In the genomic region with DNA sequence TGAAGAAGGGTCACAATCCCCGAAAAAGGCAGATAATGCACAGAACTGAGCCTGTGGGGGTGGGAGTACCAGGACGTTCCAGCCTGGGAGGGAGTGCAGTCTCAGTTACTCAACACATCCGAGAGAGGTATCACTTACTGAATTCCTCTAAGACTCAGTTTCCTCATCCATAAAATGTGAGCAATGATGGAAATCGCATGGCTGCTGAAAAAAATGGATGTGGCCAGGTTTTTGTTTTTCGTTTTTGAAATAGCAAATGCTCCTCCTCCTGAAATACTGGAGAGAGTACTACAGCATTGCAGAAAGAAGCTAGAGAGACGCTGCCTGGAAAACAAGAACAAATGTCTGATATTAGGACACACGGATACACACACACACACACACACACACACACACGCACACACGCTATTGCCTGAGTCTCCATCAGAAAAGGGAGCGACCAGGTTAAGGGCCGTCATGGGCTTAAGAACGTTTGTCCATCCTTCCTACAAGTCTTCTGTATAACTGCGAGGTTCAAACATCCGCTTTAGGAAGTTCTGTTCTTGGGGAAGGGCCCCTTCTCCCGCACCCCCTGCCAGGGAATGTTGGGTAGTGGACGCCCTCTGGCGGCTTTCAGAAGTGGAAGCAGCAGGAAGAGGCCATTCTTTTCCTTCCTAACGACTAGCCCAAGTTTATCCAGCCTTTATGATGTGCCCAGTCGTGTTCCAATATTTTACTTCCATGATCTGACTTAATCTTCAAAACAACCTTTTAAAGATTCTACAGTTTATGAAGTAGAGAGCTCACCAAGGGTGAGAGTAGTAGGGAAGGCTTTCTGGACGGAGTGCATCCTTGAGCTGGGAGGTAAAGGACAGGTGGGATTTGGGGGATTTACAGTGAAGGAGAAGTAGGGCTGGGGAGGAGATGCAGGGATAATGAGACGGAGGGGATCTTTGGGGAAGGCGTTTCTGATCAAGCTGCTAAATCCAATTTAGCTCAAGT, we compare ENCODE assay signal across 1 cellular context.
TF ChIP-seq lines count a peak whose summit lies in the region.

No MANE protein-coding gene starts in this region.

TF ChIP-seq in HepG2, 621 proteins besides CTCF, POLR2A, EP300 and RAD21 (continued from another document and continues in another):
- TF ChIP-seq, protein P1, sequence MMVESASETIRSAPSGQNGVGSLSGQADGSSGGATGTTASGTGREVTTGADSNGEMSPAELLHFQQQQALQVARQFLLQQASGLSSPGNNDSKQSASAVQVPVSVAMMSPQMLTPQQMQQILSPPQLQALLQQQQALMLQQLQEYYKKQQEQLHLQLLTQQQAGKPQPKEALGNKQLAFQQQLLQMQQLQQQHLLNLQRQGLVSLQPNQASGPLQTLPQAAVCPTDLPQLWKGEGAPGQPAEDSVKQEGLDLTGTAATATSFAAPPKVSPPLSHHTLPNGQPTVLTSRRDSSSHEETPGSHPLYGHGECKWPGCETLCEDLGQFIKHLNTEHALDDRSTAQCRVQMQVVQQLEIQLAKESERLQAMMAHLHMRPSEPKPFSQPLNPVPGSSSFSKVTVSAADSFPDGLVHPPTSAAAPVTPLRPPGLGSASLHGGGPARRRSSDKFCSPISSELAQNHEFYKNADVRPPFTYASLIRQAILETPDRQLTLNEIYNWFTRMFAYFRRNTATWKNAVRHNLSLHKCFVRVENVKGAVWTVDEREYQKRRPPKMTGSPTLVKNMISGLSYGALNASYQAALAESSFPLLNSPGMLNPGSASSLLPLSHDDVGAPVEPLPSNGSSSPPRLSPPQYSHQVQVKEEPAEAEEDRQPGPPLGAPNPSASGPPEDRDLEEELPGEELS (CRISPR knock-in tag; IDR thresholded peaks at IDR 0.05), result no peak
- no peak for TF ChIP-seq SRSF4 (IDR thresholded peaks at IDR 0.05; ENCODE audit: low read depth, low read length, poor library complexity, severe bottlenecking)
- TF ChIP-seq ZNF235 (CRISPR knock-in tag; IDR thresholded peaks at IDR 0.05; ENCODE audit: borderline replicate concordance), result no peak
- no peak; the same call in 1 of the 2 replicates for TF ChIP-seq ZNF232 (CRISPR knock-in tag; IDR thresholded peaks at IDR 0.05; ENCODE audit: borderline replicate concordance)
- TF ChIP-seq, protein P2, sequence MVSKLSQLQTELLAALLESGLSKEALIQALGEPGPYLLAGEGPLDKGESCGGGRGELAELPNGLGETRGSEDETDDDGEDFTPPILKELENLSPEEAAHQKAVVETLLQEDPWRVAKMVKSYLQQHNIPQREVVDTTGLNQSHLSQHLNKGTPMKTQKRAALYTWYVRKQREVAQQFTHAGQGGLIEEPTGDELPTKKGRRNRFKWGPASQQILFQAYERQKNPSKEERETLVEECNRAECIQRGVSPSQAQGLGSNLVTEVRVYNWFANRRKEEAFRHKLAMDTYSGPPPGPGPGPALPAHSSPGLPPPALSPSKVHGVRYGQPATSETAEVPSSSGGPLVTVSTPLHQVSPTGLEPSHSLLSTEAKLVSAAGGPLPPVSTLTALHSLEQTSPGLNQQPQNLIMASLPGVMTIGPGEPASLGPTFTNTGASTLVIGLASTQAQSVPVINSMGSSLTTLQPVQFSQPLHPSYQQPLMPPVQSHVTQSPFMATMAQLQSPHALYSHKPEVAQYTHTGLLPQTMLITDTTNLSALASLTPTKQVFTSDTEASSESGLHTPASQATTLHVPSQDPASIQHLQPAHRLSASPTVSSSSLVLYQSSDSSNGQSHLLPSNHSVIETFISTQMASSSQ (IDR thresholded peaks at IDR 0.05; ENCODE audit: low read depth), result no peak
- TF ChIP-seq, protein P2 (CRISPR knock-in tag; IDR thresholded peaks at IDR 0.05; ENCODE audit: borderline replicate concordance), result no peak
- TF ChIP-seq ZBTB8A (CRISPR knock-in tag; IDR thresholded peaks at IDR 0.05; ENCODE audit: borderline replicate concordance, low read depth), result no peak
- TF ChIP-seq ZNF136 (CRISPR knock-in tag; IDR thresholded peaks at IDR 0.05; ENCODE audit: low read depth), result no peak
- TF ChIP-seq ZNF615 (CRISPR knock-in tag; IDR thresholded peaks at IDR 0.05; ENCODE audit: borderline replicate concordance), result no peak
- peak; percentile 91 for TF ChIP-seq STAG1 (CRISPR knock-in tag; IDR thresholded peaks at IDR 0.05)
- no peak for TF ChIP-seq ZNF558 (CRISPR knock-in tag; IDR thresholded peaks at IDR 0.05; ENCODE audit: borderline replicate concordance)
- TF ChIP-seq, protein P3, sequence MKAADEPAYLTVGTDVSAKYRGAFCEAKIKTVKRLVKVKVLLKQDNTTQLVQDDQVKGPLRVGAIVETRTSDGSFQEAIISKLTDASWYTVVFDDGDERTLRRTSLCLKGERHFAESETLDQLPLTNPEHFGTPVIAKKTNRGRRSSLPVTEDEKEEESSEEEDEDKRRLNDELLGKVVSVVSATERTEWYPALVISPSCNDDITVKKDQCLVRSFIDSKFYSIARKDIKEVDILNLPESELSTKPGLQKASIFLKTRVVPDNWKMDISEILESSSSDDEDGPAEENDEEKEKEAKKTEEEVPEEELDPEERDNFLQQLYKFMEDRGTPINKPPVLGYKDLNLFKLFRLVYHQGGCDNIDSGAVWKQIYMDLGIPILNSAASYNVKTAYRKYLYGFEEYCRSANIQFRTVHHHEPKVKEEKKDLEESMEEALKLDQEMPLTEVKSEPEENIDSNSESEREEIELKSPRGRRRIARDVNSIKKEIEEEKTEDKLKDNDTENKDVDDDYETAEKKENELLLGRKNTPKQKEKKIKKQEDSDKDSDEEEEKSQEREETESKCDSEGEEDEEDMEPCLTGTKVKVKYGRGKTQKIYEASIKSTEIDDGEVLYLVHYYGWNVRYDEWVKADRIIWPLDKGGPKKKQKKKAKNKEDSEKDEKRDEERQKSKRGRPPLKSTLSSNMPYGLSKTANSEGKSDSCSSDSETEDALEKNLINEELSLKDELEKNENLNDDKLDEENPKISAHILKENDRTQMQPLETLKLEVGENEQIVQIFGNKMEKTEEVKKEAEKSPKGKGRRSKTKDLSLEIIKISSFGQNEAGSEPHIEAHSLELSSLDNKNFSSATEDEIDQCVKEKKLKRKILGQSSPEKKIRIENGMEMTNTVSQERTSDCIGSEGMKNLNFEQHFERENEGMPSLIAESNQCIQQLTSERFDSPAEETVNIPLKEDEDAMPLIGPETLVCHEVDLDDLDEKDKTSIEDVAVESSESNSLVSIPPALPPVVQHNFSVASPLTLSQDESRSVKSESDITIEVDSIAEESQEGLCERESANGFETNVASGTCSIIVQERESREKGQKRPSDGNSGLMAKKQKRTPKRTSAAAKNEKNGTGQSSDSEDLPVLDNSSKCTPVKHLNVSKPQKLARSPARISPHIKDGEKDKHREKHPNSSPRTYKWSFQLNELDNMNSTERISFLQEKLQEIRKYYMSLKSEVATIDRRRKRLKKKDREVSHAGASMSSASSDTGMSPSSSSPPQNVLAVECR (CRISPR knock-in tag; IDR thresholded peaks at IDR 0.05; ENCODE audit: borderline replicate concordance), result no peak
- peak; percentile 53; the same call in 1 of the 2 replicates for TF ChIP-seq ZNF501 (CRISPR knock-in tag; IDR thresholded peaks at IDR 0.05)
- no peak for TF ChIP-seq ZNF598 (CRISPR knock-in tag; IDR thresholded peaks at IDR 0.05; ENCODE audit: borderline replicate concordance)
- no peak for TF ChIP-seq ZNF441 (CRISPR knock-in tag; IDR thresholded peaks at IDR 0.05; ENCODE audit: borderline replicate concordance)
- TF ChIP-seq ZSCAN25 (CRISPR knock-in tag; IDR thresholded peaks at IDR 0.05), result peak; percentile 80
- TF ChIP-seq FLYWCH1 (CRISPR knock-in tag; IDR thresholded peaks at IDR 0.05), result no peak
- TF ChIP-seq, protein P4, sequence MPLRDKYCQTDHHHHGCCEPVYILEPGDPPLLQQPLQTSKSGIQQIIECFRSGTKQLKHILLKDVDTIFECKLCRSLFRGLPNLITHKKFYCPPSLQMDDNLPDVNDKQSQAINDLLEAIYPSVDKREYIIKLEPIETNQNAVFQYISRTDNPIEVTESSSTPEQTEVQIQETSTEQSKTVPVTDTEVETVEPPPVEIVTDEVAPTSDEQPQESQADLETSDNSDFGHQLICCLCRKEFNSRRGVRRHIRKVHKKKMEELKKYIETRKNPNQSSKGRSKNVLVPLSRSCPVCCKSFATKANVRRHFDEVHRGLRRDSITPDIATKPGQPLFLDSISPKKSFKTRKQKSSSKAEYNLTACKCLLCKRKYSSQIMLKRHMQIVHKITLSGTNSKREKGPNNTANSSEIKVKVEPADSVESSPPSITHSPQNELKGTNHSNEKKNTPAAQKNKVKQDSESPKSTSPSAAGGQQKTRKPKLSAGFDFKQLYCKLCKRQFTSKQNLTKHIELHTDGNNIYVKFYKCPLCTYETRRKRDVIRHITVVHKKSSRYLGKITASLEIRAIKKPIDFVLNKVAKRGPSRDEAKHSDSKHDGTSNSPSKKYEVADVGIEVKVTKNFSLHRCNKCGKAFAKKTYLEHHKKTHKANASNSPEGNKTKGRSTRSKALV (CRISPR knock-in tag; IDR thresholded peaks at IDR 0.05), result no peak
- no peak for TF ChIP-seq HDAC1 (CRISPR knock-in tag; IDR thresholded peaks at IDR 0.05)
- TF ChIP-seq, protein P5, sequence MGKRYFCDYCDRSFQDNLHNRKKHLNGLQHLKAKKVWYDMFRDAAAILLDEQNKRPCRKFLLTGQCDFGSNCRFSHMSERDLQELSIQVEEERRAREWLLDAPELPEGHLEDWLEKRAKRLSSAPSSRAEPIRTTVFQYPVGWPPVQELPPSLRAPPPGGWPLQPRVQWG (CRISPR knock-in tag; IDR thresholded peaks at IDR 0.05; ENCODE audit: borderline replicate concordance, low read depth), result no peak
- no peak for TF ChIP-seq TBL1XR1 (IDR thresholded peaks at IDR 0.05; ENCODE audit: borderline replicate concordance, low read length, partially characterized antibody)
- TF ChIP-seq, protein P6, sequence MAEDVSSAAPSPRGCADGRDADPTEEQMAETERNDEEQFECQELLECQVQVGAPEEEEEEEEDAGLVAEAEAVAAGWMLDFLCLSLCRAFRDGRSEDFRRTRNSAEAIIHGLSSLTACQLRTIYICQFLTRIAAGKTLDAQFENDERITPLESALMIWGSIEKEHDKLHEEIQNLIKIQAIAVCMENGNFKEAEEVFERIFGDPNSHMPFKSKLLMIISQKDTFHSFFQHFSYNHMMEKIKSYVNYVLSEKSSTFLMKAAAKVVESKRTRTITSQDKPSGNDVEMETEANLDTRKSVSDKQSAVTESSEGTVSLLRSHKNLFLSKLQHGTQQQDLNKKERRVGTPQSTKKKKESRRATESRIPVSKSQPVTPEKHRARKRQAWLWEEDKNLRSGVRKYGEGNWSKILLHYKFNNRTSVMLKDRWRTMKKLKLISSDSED (CRISPR knock-in tag; IDR thresholded peaks at IDR 0.05), result no peak
- TF ChIP-seq, protein P7, sequence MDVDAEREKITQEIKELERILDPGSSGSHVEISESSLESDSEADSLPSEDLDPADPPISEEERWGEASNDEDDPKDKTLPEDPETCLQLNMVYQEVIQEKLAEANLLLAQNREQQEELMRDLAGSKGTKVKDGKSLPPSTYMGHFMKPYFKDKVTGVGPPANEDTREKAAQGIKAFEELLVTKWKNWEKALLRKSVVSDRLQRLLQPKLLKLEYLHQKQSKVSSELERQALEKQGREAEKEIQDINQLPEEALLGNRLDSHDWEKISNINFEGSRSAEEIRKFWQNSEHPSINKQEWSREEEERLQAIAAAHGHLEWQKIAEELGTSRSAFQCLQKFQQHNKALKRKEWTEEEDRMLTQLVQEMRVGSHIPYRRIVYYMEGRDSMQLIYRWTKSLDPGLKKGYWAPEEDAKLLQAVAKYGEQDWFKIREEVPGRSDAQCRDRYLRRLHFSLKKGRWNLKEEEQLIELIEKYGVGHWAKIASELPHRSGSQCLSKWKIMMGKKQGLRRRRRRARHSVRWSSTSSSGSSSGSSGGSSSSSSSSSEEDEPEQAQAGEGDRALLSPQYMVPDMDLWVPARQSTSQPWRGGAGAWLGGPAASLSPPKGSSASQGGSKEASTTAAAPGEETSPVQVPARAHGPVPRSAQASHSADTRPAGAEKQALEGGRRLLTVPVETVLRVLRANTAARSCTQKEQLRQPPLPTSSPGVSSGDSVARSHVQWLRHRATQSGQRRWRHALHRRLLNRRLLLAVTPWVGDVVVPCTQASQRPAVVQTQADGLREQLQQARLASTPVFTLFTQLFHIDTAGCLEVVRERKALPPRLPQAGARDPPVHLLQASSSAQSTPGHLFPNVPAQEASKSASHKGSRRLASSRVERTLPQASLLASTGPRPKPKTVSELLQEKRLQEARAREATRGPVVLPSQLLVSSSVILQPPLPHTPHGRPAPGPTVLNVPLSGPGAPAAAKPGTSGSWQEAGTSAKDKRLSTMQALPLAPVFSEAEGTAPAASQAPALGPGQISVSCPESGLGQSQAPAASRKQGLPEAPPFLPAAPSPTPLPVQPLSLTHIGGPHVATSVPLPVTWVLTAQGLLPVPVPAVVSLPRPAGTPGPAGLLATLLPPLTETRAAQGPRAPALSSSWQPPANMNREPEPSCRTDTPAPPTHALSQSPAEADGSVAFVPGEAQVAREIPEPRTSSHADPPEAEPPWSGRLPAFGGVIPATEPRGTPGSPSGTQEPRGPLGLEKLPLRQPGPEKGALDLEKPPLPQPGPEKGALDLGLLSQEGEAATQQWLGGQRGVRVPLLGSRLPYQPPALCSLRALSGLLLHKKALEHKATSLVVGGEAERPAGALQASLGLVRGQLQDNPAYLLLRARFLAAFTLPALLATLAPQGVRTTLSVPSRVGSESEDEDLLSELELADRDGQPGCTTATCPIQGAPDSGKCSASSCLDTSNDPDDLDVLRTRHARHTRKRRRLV (CRISPR knock-in tag; IDR thresholded peaks at IDR 0.05), result no peak
- TF ChIP-seq, protein P8, sequence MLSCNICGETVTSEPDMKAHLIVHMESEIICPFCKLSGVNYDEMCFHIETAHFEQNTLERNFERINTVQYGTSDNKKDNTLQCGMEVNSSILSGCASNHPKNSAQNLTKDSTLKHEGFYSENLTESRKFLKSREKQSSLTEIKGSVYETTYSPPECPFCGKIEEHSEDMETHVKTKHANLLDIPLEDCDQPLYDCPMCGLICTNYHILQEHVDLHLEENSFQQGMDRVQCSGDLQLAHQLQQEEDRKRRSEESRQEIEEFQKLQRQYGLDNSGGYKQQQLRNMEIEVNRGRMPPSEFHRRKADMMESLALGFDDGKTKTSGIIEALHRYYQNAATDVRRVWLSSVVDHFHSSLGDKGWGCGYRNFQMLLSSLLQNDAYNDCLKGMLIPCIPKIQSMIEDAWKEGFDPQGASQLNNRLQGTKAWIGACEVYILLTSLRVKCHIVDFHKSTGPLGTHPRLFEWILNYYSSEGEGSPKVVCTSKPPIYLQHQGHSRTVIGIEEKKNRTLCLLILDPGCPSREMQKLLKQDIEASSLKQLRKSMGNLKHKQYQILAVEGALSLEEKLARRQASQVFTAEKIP (CRISPR knock-in tag; IDR thresholded peaks at IDR 0.05; ENCODE audit: borderline replicate concordance), result no peak
- no peak for TF ChIP-seq NFE2 (CRISPR knock-in tag; IDR thresholded peaks at IDR 0.05)
- peak; percentile 43; the same call in 1 of the 2 replicates for TF ChIP-seq RXRB (CRISPR knock-in tag; IDR thresholded peaks at IDR 0.05; ENCODE audit: borderline replicate concordance)
- TF ChIP-seq SNRNP70 (IDR thresholded peaks at IDR 0.05; ENCODE audit: low read depth, low read length), result no peak
- no peak for TF ChIP-seq DMAP1 (CRISPR knock-in tag; IDR thresholded peaks at IDR 0.05)
- TF ChIP-seq HOXD1 (CRISPR knock-in tag; IDR thresholded peaks at IDR 0.05), result no peak
